In the genomic region with DNA sequence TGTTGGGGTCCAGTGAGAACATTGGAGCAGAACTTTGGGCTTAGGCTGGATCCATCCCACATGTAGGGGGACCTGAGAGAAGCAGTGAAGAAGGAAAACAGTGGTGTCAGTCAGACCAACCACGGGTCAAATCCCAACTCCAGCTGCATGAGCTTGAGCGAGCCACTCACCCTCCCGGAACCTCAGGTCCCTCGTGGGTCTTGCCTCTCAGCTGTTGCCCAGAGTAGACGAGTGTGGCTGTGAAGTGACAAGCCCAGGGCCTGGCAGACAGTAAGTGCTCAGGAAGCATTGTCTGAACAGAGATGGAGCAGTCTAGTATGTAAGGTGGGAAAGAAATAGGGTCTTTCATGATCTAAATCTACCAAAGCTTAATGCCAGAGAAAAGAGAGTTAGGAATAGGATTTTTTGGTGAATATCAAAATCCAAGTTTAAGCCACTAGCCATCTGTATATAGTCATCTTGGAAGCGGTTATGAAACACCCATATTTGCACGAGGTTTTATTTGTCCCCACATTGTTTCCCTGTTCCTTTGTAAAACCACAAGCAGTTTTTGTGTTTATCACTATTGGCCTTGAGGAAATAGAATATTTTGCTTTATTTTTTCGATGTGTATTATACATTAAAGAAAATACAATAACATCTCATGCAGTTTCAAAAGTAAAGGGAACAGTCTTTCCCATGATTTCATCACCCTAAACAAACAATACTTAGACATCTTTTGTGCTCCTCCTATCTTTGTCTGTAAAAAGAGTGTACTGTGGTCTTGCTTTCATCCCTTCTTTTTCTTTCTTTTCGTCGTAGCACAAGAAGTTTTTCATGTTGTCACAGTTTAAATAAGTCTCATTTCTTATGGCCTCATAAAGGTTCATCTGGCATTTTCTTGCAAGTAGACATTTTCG, we compare ENCODE assay signal across 12 cellular contexts.
A peak's percentile ranks its signal among the peaks of the same experiment; 100 is the strongest.
DNase-seq lines count a peak whose midpoint lies in the region; ATAC-seq, FAIRE-seq and TF ChIP-seq lines count a peak whose summit lies in the region.
"Had no signal": no experiment of that assay in that cellular context is flagged by ENCODE, and none has a peak within 500 bp of the region (broad histone marks: within the 10 kb centered on the region; RNA-seq: fewer than 3 reads in every experiment).

No MANE protein-coding gene starts in this region.

- ATAC-seq in activated naive CD8-positive, alpha-beta T cell treated with anti-CD3 and anti-CD28 coated beads, Interleukin-2, amount 10 ng/mL, durations not matched to agents 7 days and 5 days (ENCODE audit: low read depth), result no peak
- no peak for ATAC-seq in upper lobe of right lung

- peak overlapping the region; percentile 34 for H3K4me3 Mint-ChIP-seq in activated naive CD8-positive, alpha-beta T cell treated with anti-CD3 and anti-CD28 coated beads, Interleukin-2, amount 10 ng/mL, durations not matched to agents 7 days and 5 days
- no peak overlapping the region for H3K4me3 Mint-ChIP-seq in activated naive CD8-positive, alpha-beta T cell treated with anti-CD3 and anti-CD28 coated beads for 36 hours
- H3K4me3 Mint-ChIP-seq in astrocyte (ENCODE audit: unreplicated experiment) (no peak overlapping the region), immature natural killer cell (peak overlapping the region in 2 of 5 donors; percentile 19 to 25)
- no peak overlapping the region for H3K4me3 Mint-ChIP-seq in activated naive CD4-positive, alpha-beta T cell treated with anti-CD3 and anti-CD28 coated beads for 36 hours

- FAIRE-seq in astrocyte (lab: Jason Lieb, UNC), result no peak

- no peaks in the 10 kb centered on the region for H3K9me3 ChIP-seq in astrocyte (ENCODE audit: insufficient read depth, low read depth, low read length)
- no peaks in the 10 kb centered on the region for H3K9me3 ChIP-seq in upper lobe of right lung
- H3K9me3 ChIP-seq: right atrium auricular region, SJCRH30 had no signal

- peaks cover 56% of the 10 kb centered on the region for H3K4me1 Mint-ChIP-seq in activated naive CD8-positive, alpha-beta T cell treated with anti-CD3 and anti-CD28 coated beads, Interleukin-2, amount 10 ng/mL, durations not matched to agents 7 days and 5 days
- peaks cover 23% of the 10 kb centered on the region for H3K4me1 Mint-ChIP-seq in activated naive CD8-positive, alpha-beta T cell treated with anti-CD3 and anti-CD28 coated beads for 36 hours
- H3K4me1 Mint-ChIP-seq in astrocyte (ENCODE audit: low read depth, unreplicated experiment) (peaks cover 21% of the 10 kb centered on the region), immature natural killer cell (peaks cover 42 to 44% of the 10 kb centered on the region in 2 donors)
- H3K4me1 Mint-ChIP-seq in activated naive CD4-positive, alpha-beta T cell treated with anti-CD3 and anti-CD28 coated beads for 36 hours (ENCODE audit: low read depth), result peaks cover 24% of the 10 kb centered on the region

- intact Hi-C loops in upper lobe of right lung (cut with DNase I), result no loop called here
- intact Hi-C loops in activated naive CD4-positive, alpha-beta T cell treated with anti-CD3 and anti-CD28 coated beads for 36 hours (cut with micrococcal nuclease), result no loop called here

- POLR2A ChIA-PET in activated naive CD8-positive, alpha-beta T cell treated with anti-CD3 and anti-CD28 coated beads, Interleukin-2, amount 10 ng/mL, durations not matched to agents 7 days and 5 days (lab: Charles Lee), result interaction anchor here (1.5 to 3.5 kb wide), 4 partner anchors 8 to 199 kb away, joined by 5 to 23 read pairs (median 10); a partner anchor contains a TSS

- H2AFZ ChIP-seq in astrocyte (ENCODE audit: low read depth, low read length), result no peak overlapping the region

- H3K27ac Mint-ChIP-seq in activated naive CD8-positive, alpha-beta T cell treated with anti-CD3 and anti-CD28 coated beads, Interleukin-2, amount 10 ng/mL, durations not matched to agents 7 days and 5 days, result peak overlapping the region; percentile 75
- no peak overlapping the region for H3K27ac Mint-ChIP-seq in activated naive CD8-positive, alpha-beta T cell treated with anti-CD3 and anti-CD28 coated beads for 36 hours
- H3K27ac Mint-ChIP-seq in astrocyte (ENCODE audit: unreplicated experiment) (peak overlapping the region; percentile 41), immature natural killer cell (peak overlapping the region; percentile 10 to 86 (median 50))
- no peak overlapping the region for H3K27ac Mint-ChIP-seq in activated naive CD4-positive, alpha-beta T cell treated with anti-CD3 and anti-CD28 coated beads for 36 hours

- H3K27me3 ChIP-seq in astrocyte (ENCODE audit: insufficient read depth, low read length), result no peaks in the 10 kb centered on the region
- H3K27me3 ChIP-seq in upper lobe of right lung, result no peaks in the 10 kb centered on the region
- H3K27me3 ChIP-seq: right atrium auricular region, SJCRH30 had no signal

- no peak overlapping the region for H3K27ac ChIP-seq in astrocyte (ENCODE audit: low read depth, low read length)
- H3K27ac ChIP-seq in upper lobe of right lung, result no peak overlapping the region
- H3K27ac ChIP-seq: SJCRH30 had no signal

- TF ChIP-seq CTCF in astrocyte (IDR thresholded peaks at IDR 0.05; ENCODE audit: insufficient read depth, low read depth, low read length), result no peak
- TF ChIP-seq CTCF in upper lobe of right lung (IDR thresholded peaks at IDR 0.05), result no peak

- H3K36me3 ChIP-seq in astrocyte (ENCODE audit: insufficient read depth, low read length), result peaks cover 9% of the 10 kb centered on the region
- H3K36me3 ChIP-seq in upper lobe of right lung, result peaks cover 13% of the 10 kb centered on the region
- H3K36me3 ChIP-seq: SJCRH30 had no signal

- no peaks in the 10 kb centered on the region for H3K27me3 Mint-ChIP-seq in activated naive CD8-positive, alpha-beta T cell treated with anti-CD3 and anti-CD28 coated beads, Interleukin-2, amount 10 ng/mL, durations not matched to agents 7 days and 5 days
- no peaks in the 10 kb centered on the region for H3K27me3 Mint-ChIP-seq in activated naive CD8-positive, alpha-beta T cell treated with anti-CD3 and anti-CD28 coated beads for 36 hours
- no peaks in the 10 kb centered on the region for H3K27me3 Mint-ChIP-seq in astrocyte (ENCODE audit: low read depth, unreplicated experiment)
- H3K27me3 Mint-ChIP-seq in immature natural killer cell (ENCODE audit: low read depth in 3 of 3), result peaks cover 2 to 10% (median 4%) of the 10 kb centered on the region in 3 donors
- no peaks in the 10 kb centered on the region for H3K27me3 Mint-ChIP-seq in activated naive CD4-positive, alpha-beta T cell treated with anti-CD3 and anti-CD28 coated beads for 36 hours (ENCODE audit: low read depth)

- CTCF ChIA-PET in activated naive CD4-positive, alpha-beta T cell treated with anti-CD3 and anti-CD28 coated beads for 36 hours (lab: Charles Lee), result interaction anchor here (0.8 to 0.9 kb wide), 2 partner anchors 12 to 205 kb away, joined by 3 to 4 read pairs; no protein-coding TSS in a partner anchor

- no peak for DNase-seq in activated naive CD8-positive, alpha-beta T cell treated with anti-CD3 and anti-CD28 coated beads, Interleukin-2, amount 10 ng/mL, durations not matched to agents 7 days and 5 days
- DNase-seq in activated naive CD8-positive, alpha-beta T cell treated with anti-CD3 and anti-CD28 coated beads for 36 hours, result no peak
- DNase-seq in astrocyte (ENCODE audit: low read depth) (no peak), immature natural killer cell (no peak), upper lobe of right lung (peak; percentile 23), kidney glomerular epithelial cell (lab: John Stamatoyannopoulos, UW) (no peak), SW 1271 (lab: John Stamatoyannopoulos, UW) (no peak)
- DNase-seq in activated naive CD4-positive, alpha-beta T cell treated with anti-CD3 and anti-CD28 coated beads for 36 hours, result no peak
- DNase-seq: activated CD4-positive, alpha-beta T cell treated with anti-CD3 and anti-CD28 coated beads for 1 hour; NCI-H1092 had no signal

- no peaks in the 10 kb centered on the region for H4K20me1 ChIP-seq in astrocyte (ENCODE audit: insufficient read depth, low read length)

- H3K36me3 Mint-ChIP-seq in activated naive CD8-positive, alpha-beta T cell treated with anti-CD3 and anti-CD28 coated beads, Interleukin-2, amount 10 ng/mL, durations not matched to agents 7 days and 5 days, result peaks cover 33% of the 10 kb centered on the region
- peaks cover 20% of the 10 kb centered on the region for H3K36me3 Mint-ChIP-seq in activated naive CD8-positive, alpha-beta T cell treated with anti-CD3 and anti-CD28 coated beads for 36 hours
- H3K36me3 Mint-ChIP-seq in astrocyte (ENCODE audit: low read depth, unreplicated experiment), result peaks cover 33% of the 10 kb centered on the region
- peaks cover 5 to 31% (median 20%) of the 10 kb centered on the region in 3 donors for H3K36me3 Mint-ChIP-seq in immature natural killer cell
- peaks cover 23% of the 10 kb centered on the region for H3K36me3 Mint-ChIP-seq in activated naive CD4-positive, alpha-beta T cell treated with anti-CD3 and anti-CD28 coated beads for 36 hours (ENCODE audit: low read depth)

- H3K9me3 Mint-ChIP-seq in activated naive CD8-positive, alpha-beta T cell treated with anti-CD3 and anti-CD28 coated beads, Interleukin-2, amount 10 ng/mL, durations not matched to agents 7 days and 5 days, result no peaks in the 10 kb centered on the region
- H3K9me3 Mint-ChIP-seq in activated naive CD8-positive, alpha-beta T cell treated with anti-CD3 and anti-CD28 coated beads for 36 hours, result no peaks in the 10 kb centered on the region
- no peaks in the 10 kb centered on the region for H3K9me3 Mint-ChIP-seq in astrocyte (ENCODE audit: unreplicated experiment)
- H3K9me3 Mint-ChIP-seq in immature natural killer cell, result no peaks in the 10 kb centered on the region
- no peaks in the 10 kb centered on the region for H3K9me3 Mint-ChIP-seq in activated naive CD4-positive, alpha-beta T cell treated with anti-CD3 and anti-CD28 coated beads for 36 hours

- no peaks in the 10 kb centered on the region for H3K79me2 ChIP-seq in astrocyte (ENCODE audit: insufficient read depth, low read length)

- no peak overlapping the region for H3K4me2 ChIP-seq in astrocyte (ENCODE audit: low read length)

- H3K4me1 ChIP-seq in astrocyte (ENCODE audit: insufficient read depth, low read length) (no peaks in the 10 kb centered on the region), upper lobe of right lung (peaks cover 8% of the 10 kb centered on the region)
- H3K4me1 ChIP-seq: right atrium auricular region, SJCRH30 had no signal

- no peak overlapping the region for H3K4me3 ChIP-seq in astrocyte (ENCODE audit: insufficient read depth, low read depth, low read length)
- no peak overlapping the region for H3K4me3 ChIP-seq in upper lobe of right lung
- H3K4me3 ChIP-seq: right atrium auricular region, SJCRH30 had no signal

- H3K9ac ChIP-seq in astrocyte (ENCODE audit: low read length), result no peak overlapping the region

Comparison
In these comparisons a context has a peak if more than half of its experiments do, and no peak if none do; other contexts are left out.
1. H3K27ac Mint-ChIP-seq: peak in activated naive CD8-positive, alpha-beta T cell treated with anti-CD3 and anti-CD28 coated beads, Interleukin-2, amount 10 ng/mL, durations not matched to agents 7 days and 5 days (single experiment), astrocyte (single experiment) and immature natural killer cell (6 of 6); none in activated naive CD8-positive, alpha-beta T cell treated with anti-CD3 and anti-CD28 coated beads for 36 hours (single experiment) and activated naive CD4-positive, alpha-beta T cell treated with anti-CD3 and anti-CD28 coated beads for 36 hours (single experiment).